21 cellular contexts compared by ENCODE assay signal in the genomic region with DNA sequence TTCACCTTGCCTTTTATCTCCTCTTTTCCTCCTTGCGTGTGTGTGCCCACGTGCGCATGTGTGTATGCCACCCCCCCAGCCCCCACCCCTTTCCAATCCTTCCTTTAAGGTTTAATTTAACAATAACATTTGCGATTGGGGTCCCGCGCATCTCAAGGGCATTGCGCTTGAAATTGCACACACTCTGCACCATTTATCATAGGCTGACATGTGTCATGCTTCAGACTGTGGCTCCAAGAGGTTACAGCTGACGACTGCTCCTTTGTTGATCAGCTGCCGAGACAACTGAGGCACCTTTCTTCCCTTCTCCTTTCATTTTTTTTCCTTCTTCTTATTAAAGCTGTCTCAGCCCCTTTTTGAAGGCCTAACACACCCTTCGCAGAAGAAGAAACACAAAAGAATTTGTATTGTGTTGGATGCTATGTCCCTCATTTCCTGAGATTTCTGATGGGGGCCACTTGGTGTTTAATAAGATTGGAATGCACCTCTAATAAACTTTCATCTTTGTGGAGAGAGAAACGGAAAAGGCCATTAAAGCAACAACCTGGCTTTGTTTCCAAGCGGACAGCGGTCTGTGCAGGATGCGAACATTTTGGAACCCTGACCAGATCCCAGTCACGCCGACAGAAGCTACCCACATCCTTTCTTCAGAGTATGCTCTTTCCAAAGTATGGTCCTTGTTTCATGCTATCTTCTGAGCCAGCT.
DNase-seq lines count a peak whose midpoint lies in the region; ATAC-seq and FAIRE-seq lines count a peak whose summit lies in the region.
"Had no signal": no experiment of that assay in that cellular context is flagged by ENCODE, and none has a peak within 500 bp of the region (broad histone marks: within the 10 kb centered on the region; RNA-seq: fewer than 3 reads in every experiment).

No MANE protein-coding gene starts in this region.

- H3K56ac ChIP-seq in mesendoderm (ENCODE audit: low read length): no peak overlapping the region

- H3K79me2 ChIP-seq in mesendoderm (ENCODE audit: control insufficient read depth, insufficient read depth, low read length): no peaks in the 10 kb centered on the region

- no peak overlapping the region for H4K8ac ChIP-seq in mesendoderm (ENCODE audit: low read depth, low read length)

- H3K27ac ChIP-seq in mesendoderm (ENCODE audit: low read depth, low read length): no peak overlapping the region
- H3K27ac ChIP-seq: BLaER1, C4-2B, GM23248 had no signal

- WGBS in mesendoderm (ENCODE audit: extremely low coverage, insufficient coverage, low lambda C conversion rate): no CpG with 5 or more reads among the region's 16 CpGs

- FAIRE-seq in urothelium cell line (lab: Jason Lieb, UNC): peak; percentile 65
- FAIRE-seq: A204.1, GM12878, H1 had no signal

- H2AK5ac ChIP-seq in mesendoderm (ENCODE audit: low read length): no peak overlapping the region

- H3K4ac ChIP-seq in mesendoderm (ENCODE audit: low read depth, low read length): no peak overlapping the region

- H3K36me3 ChIP-seq in mesendoderm (ENCODE audit: control insufficient read depth, insufficient read depth, low read length): no peaks in the 10 kb centered on the region
- H3K36me3 ChIP-seq: BLaER1 had no signal

- H2BK120ac ChIP-seq in mesendoderm (ENCODE audit: low read depth, low read length): no peak overlapping the region

- no peak overlapping the region for H3K18ac ChIP-seq in mesendoderm (ENCODE audit: low read length)

- no peak overlapping the region for H3K9ac ChIP-seq in mesendoderm (ENCODE audit: low read length)
- H3K9ac ChIP-seq: BLaER1, GM23248 had no signal

- no peaks in the 10 kb centered on the region for H3K79me1 ChIP-seq in mesendoderm (ENCODE audit: low read length)

- no peak overlapping the region for H2BK15ac ChIP-seq in mesendoderm (replicated peaks; ENCODE audit: low read depth)

- no peak overlapping the region for H2BK5ac ChIP-seq in mesendoderm (ENCODE audit: low read length)

- no peaks in the 10 kb centered on the region for H3K4me1 ChIP-seq in mesendoderm (ENCODE audit: control insufficient read depth, low read depth, low read length)
- H3K4me1 ChIP-seq: BLaER1, Caco-2 had no signal

- H3K4me2 ChIP-seq in mesendoderm (ENCODE audit: low read length): no peak overlapping the region
- H3K4me2 ChIP-seq: BLaER1 had no signal

- no peak overlapping the region for H4K5ac ChIP-seq in mesendoderm (ENCODE audit: low read length)

- no peaks in the 10 kb centered on the region for H3K27me3 ChIP-seq in mesendoderm (ENCODE audit: insufficient read depth, low read length, poor library complexity)
- H3K27me3 ChIP-seq: BLaER1 had no signal

- H3K4me3 ChIP-seq in mesendoderm (ENCODE audit: low read length): no peak overlapping the region
- H3K4me3 ChIP-seq: BLaER1, GM12878, GM23248 had no signal

- DNase-seq in HT1080 (ENCODE audit: low read depth) (peak; percentile 53), lung microvascular endothelial cell (ENCODE audit: low read depth in 2 of 2) (peak; percentile 75 to 84), urothelium cell line (ENCODE audit: low spot score) (peak; percentile 53), NCI-H1417 (lab: John Stamatoyannopoulos, UW) (no peak), mesendoderm (no peak)
- DNase-seq: Caco-2; CD4-positive, CD25-positive, alpha-beta regulatory T cell; CD8-positive, alpha-beta T cell; DMS153; DND-41; EL; GDM1; GM23248; H7; HCEC 1CT had no signal

- no peak for ATAC-seq in GM19463 (IDR thresholded peaks at IDR 0.05; ENCODE audit: unreplicated experiment)
- ATAC-seq: CD8-positive, alpha-beta T cell; GM12878 had no signal

- H3K23ac ChIP-seq in mesendoderm (ENCODE audit: low read length): no peak overlapping the region

Comparison
In these comparisons a context has a peak if more than half of its experiments do, and no peak if none do; other contexts are left out.
1. DNase-seq: peak in HT1080 (single experiment), lung microvascular endothelial cell (2 of 2) and urothelium cell line (single experiment); none in NCI-H1417 (0 of 3) and mesendoderm (single experiment).